Comparison of ENCODE assay signal across 8 cellular contexts in genomic region chr18:54269924-54270844, GRCh38. TPM values are rescaled to one million over a fixed set of nuclear protein-coding genes. Genes with fewer than 3 reads are reported as not detected.
DNase-seq lines count a peak whose midpoint lies in the region; ATAC-seq lines count a peak whose summit lies in the region.

No MANE protein-coding gene starts in this region.

- CTCF ChIA-PET in activated CD4-positive, alpha-beta T cell treated with anti-CD3 and anti-CD28 coated beads for 36 hours (lab: Charles Lee): interaction anchor here (0.7 to 4.0 kb wide), 18 partner anchors 9 to 970 kb away, joined by 3 to 35 read pairs (median 4); partner anchors contain the start of gene MBD2

- H3K4me1 Mint-ChIP-seq in activated CD4-positive, alpha-beta T cell treated with anti-CD3 and anti-CD28 coated beads for 36 hours: peaks cover 28% of the 10 kb centered on the region

- H3K9me3 ChIP-seq in effector memory CD4-positive, alpha-beta T cell (ENCODE audit: control insufficient read depth, low read length): no peaks in the 10 kb centered on the region
- no peaks in the 10 kb centered on the region for H3K9me3 ChIP-seq in mesodermal cell (ENCODE audit: control insufficient read depth, low read length)

- H3K27me3 ChIP-seq in effector memory CD4-positive, alpha-beta T cell (replicated peaks; ENCODE audit: control insufficient read depth, insufficient read depth, low read length, poor library complexity, severe bottlenecking): no peaks in the 10 kb centered on the region

- WGBS in mesodermal cell (ENCODE audit: insufficient coverage in 2 of 2), 2 experiments: 2 to 5% methylated on average over 16 to 17 of the region's 25 CpGs

- ATAC-seq in activated CD4-positive, alpha-beta T cell treated with anti-CD3 and anti-CD28 coated beads for 36 hours: peak; percentile 63
- peak; percentile 37 for ATAC-seq in HG02870 (IDR thresholded peaks at IDR 0.05; ENCODE audit: unreplicated experiment)
- ATAC-seq in stimulated activated naive CD8-positive, alpha-beta T cell treated with anti-CD3 and anti-CD28 coated beads, Interleukin-15, Interleukin-2, amounts not matched to agents 100 U/mL and 50 U/mL, for 24 hours: peak; percentile 66

- H3K4me1 ChIP-seq in effector memory CD4-positive, alpha-beta T cell (ENCODE audit: control insufficient read depth, insufficient read depth, low read length, poor library complexity, severe bottlenecking): peaks cover 7% of the 10 kb centered on the region
- H3K4me1 ChIP-seq in mesodermal cell (ENCODE audit: control insufficient read depth, insufficient read depth, low read length, poor library complexity, severe bottlenecking): peaks cover 6% of the 10 kb centered on the region

- H3K36me3 ChIP-seq in effector memory CD4-positive, alpha-beta T cell (ENCODE audit: control insufficient read depth, insufficient read depth, low read length): no peaks in the 10 kb centered on the region
- no peaks in the 10 kb centered on the region for H3K36me3 ChIP-seq in mesodermal cell (ENCODE audit: control insufficient read depth, insufficient read depth, low read length)

- H3K4me3 ChIP-seq in effector memory CD4-positive, alpha-beta T cell (ENCODE audit: insufficient read depth, low read depth, low read length, poor library complexity, severe bottlenecking): peak overlapping the region; percentile 68
- peak overlapping the region; percentile 74 for H3K4me3 ChIP-seq in mesodermal cell (ENCODE audit: extremely low read depth, insufficient read depth, low read length, poor library complexity, severe bottlenecking)

- H3K9me3 Mint-ChIP-seq in activated CD4-positive, alpha-beta T cell treated with anti-CD3 and anti-CD28 coated beads for 36 hours (ENCODE audit: low read depth): no peaks in the 10 kb centered on the region

- peak overlapping the region; percentile 78 for H3K4me3 Mint-ChIP-seq in activated CD4-positive, alpha-beta T cell treated with anti-CD3 and anti-CD28 coated beads for 36 hours

- peak overlapping the region; percentile 88 for H3K27ac ChIP-seq in effector memory CD4-positive, alpha-beta T cell (ENCODE audit: insufficient read depth, low read length, poor library complexity, severe bottlenecking)
- peak overlapping the region; percentile 88 for H3K27ac ChIP-seq in mesodermal cell (ENCODE audit: low read depth, low read length, severe bottlenecking)

- H3K36me3 Mint-ChIP-seq in activated CD4-positive, alpha-beta T cell treated with anti-CD3 and anti-CD28 coated beads for 36 hours (ENCODE audit: low read depth): peaks cover 5% of the 10 kb centered on the region

- DNase-seq in activated CD4-positive, alpha-beta T cell treated with anti-CD3 and anti-CD28 coated beads for 36 hours: peak; percentile 75
- DNase-seq in activated CD4-positive, alpha-beta T cell treated with anti-CD3 and anti-CD28 coated beads for 1 hour: no peak
- peak; percentile 85 for DNase-seq in NCI-H146 treated with DMSO at 0.1 percent for 48 hours (lab: John Stamatoyannopoulos, UW; ENCODE audit: unreplicated experiment)
- DNase-seq in activated CD4-positive, alpha-beta T cell treated with anti-CD3 and anti-CD28 coated beads for 48 hours: peak; percentile 74
- peak; percentile 36 to 56 (median 52) for DNase-seq in effector memory CD4-positive, alpha-beta T cell
- DNase-seq in stimulated activated naive CD8-positive, alpha-beta T cell treated with anti-CD3 and anti-CD28 coated beads, Interleukin-15, Interleukin-2, amounts not matched to agents 100 U/mL and 50 U/mL, for 24 hours: peak; percentile 70

- intact Hi-C loops in activated CD4-positive, alpha-beta T cell treated with anti-CD3 and anti-CD28 coated beads for 36 hours (cut with DNase I, micrococcal nuclease): loop anchor here (1.0 to 10.0 kb wide), 8 partner anchors 15 to 445 kb away; partner anchors contain the start of genes C18orf54 (in 1 of the 2), MBD2 (in 1 of the 2) and STARD6 (in 1 of the 2)

- no peaks in the 10 kb centered on the region for H3K27me3 Mint-ChIP-seq in activated CD4-positive, alpha-beta T cell treated with anti-CD3 and anti-CD28 coated beads for 36 hours

- H3K27ac Mint-ChIP-seq in activated CD4-positive, alpha-beta T cell treated with anti-CD3 and anti-CD28 coated beads for 36 hours: peak overlapping the region; percentile 99

- POLR2A ChIA-PET in activated CD4-positive, alpha-beta T cell treated with anti-CD3 and anti-CD28 coated beads for 36 hours (lab: Charles Lee): interaction anchor here (1.0 to 2.7 kb wide), 7 partner anchors 8 to 151 kb away, joined by 3 to 21 read pairs (median 5); partner anchors contain the start of genes C18orf54 and STARD6

RNA-seq across cellular contexts. Expression of gene POLI, which starts 0.9 kb away (rescaled TPM):
- 10 to 100 TPM; 18.7 to 23.9 TPM for total RNA-seq in activated CD4-positive, alpha-beta T cell treated with anti-CD3 and anti-CD28 coated beads for 36 hours
- polyA plus RNA-seq in mesodermal cell (2013, experiment 1 of 2): 30.3 TPM
- 33.5 TPM for polyA plus RNA-seq in mesodermal cell (2013, experiment 2 of 2)

RNA-seq across cellular contexts. Expression of gene MBD2, which starts 45.7 kb away (rescaled TPM):
- total RNA-seq in activated CD4-positive, alpha-beta T cell treated with anti-CD3 and anti-CD28 coated beads for 36 hours: 100 to 1,000 TPM; 134 to 143 TPM
- polyA plus RNA-seq in mesodermal cell (2013, experiment 1 of 2): 31.8 TPM
- polyA plus RNA-seq in mesodermal cell (2013, experiment 2 of 2): 43.1 TPM
